Comparison of ENCODE assay signal across 25 cellular contexts in the genomic region with DNA sequence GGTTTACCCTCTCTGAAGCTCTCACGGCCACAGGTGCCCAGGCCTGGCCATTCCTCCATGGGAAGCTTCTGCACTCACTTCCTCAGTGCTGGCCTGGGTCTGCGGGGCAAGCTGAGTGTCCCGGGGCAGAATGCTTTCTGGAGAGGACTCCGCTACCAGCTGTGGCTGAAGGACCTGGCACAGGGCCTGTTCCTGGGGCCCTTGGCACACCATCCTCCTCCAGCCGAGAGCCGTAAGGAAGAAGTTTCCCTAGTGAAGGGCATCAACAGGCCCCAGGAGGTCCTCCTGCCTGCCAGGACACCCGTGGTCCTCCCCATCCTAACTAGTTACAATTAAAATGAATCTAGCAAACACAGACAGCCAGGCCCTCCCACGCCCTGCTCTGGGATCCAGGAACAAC. TPM values are rescaled to one million over a fixed set of nuclear protein-coding genes. Genes with fewer than 3 reads are reported as not detected.
A peak's percentile ranks its signal among the peaks of the same experiment; 100 is the strongest.
DNase-seq lines count a peak whose midpoint lies in the region; ATAC-seq and TF ChIP-seq lines count a peak whose summit lies in the region.
"Had no signal": no experiment of that assay in that cellular context is flagged by ENCODE, and none has a peak within 500 bp of the region (broad histone marks: within the 10 kb centered on the region; RNA-seq: fewer than 3 reads in every experiment).

No MANE protein-coding gene starts in this region.

- H3K27me3 ChIP-seq in ascending aorta (no peaks in the 10 kb centered on the region), lower lobe of right lung (ENCODE audit: low read depth) (no peaks in the 10 kb centered on the region), vagina (no peaks in the 10 kb centered on the region)
- H3K27me3 ChIP-seq: neural progenitor cell, uterus had no signal

- intact Hi-C loops in Right ventricle myocardium superior (cut with DNase I) (no loop called here), Right ventricle myocardium inferior (cut with DNase I) (loop anchor here (5.0 kb wide), 1 partner anchor 344 kb away; no protein-coding TSS in a partner anchor), ascending aorta (cut with DNase I) (loop anchor here (5.0 kb wide), 1 partner anchor 131 kb away; no protein-coding TSS in a partner anchor), lower lobe of right lung (cut with DNase I) (loop anchor here (5.0 kb wide), 1 partner anchor 44 kb away; no protein-coding TSS in a partner anchor), vagina (cut with DNase I) (no loop called here)

- H3K4me1 ChIP-seq in ascending aorta: peaks cover 11 to 50% of the 10 kb centered on the region in 2 donors
- peaks cover 7% of the 10 kb centered on the region for H3K4me1 ChIP-seq in lower lobe of right lung
- H3K4me1 ChIP-seq in vagina: peaks cover 23% of the 10 kb centered on the region
- H3K4me1 ChIP-seq: uterus had no signal

- H3K4me3 ChIP-seq in ascending aorta (no peak overlapping the region), lower lobe of right lung (no peak overlapping the region), vagina (no peak overlapping the region)
- H3K4me3 ChIP-seq: GM12878, neural progenitor cell, spleen, uterus had no signal

- H3K9me3 ChIP-seq in ascending aorta (no peaks in the 10 kb centered on the region), lower lobe of right lung (no peaks in the 10 kb centered on the region), vagina (no peaks in the 10 kb centered on the region)
- H3K9me3 ChIP-seq: uterus had no signal

- no peak for TF ChIP-seq CTCF in ascending aorta (IDR thresholded peaks at IDR 0.05)
- no peak for TF ChIP-seq CTCF in lower lobe of right lung (IDR thresholded peaks at IDR 0.05)
- TF ChIP-seq CTCF in vagina (IDR thresholded peaks at IDR 0.05): no peak

- ATAC-seq in Right ventricle myocardium superior (ENCODE audit: poor library complexity) (peak; percentile 5), Right ventricle myocardium inferior (no peak), lower lobe of right lung (peak in 1 of 2 donors; percentile 11), HG03378 (IDR thresholded peaks at IDR 0.05; ENCODE audit: unreplicated experiment) (no peak)
- ATAC-seq: activated CD8-positive, alpha-beta T cell treated with anti-CD3 and anti-CD28 coated beads, Interleukin-2, amount 10 ng/mL, durations not matched to agents 7 days and 5 days; effector memory CD8-positive, alpha-beta T cell; GM12878 had no signal

- DNase-seq in Right ventricle myocardium superior (no peak), Right ventricle myocardium inferior (ENCODE audit: missing footprints) (no peak), ascending aorta (ENCODE audit: low spot score in 2 of 2) (no peak), lower lobe of right lung (peak; percentile 59), vagina (ENCODE audit: extremely low spot score in 2 of 2) (no peak), activated T-cell treated with anti-CD3 and anti-CD28 coated beads for 4 hours (no peak), foreskin melanocyte (no peak)
- DNase-seq: activated CD4-positive, CD25-positive, alpha-beta regulatory T cell treated with anti-CD3 and anti-CD28 coated beads, Interleukin-2, amount 50 U/mL, for 72 hours; activated CD8-positive, alpha-beta T cell treated with anti-CD3 and anti-CD28 coated beads, Interleukin-2, amount 10 ng/mL, durations not matched to agents 7 days and 5 days; activated naive CD4-positive, alpha-beta T cell treated with anti-CD3 and anti-CD28 coated beads, Interleukin-2, amount 50 U/mL, for 16 hours; activated T-cell treated with anti-CD3 and anti-CD28 coated beads, Interleukin-2, amount 50 U/mL, for 48 hours; C1 segment of cervical spinal cord; cerebellar nuclear complex; DMS153; effector memory CD8-positive, alpha-beta T cell; MV-4-11; NCI-H1930; NCI-H510A treated with DMSO at 0.1 percent for 48 hours; spleen; stimulated activated CD4-positive, alpha-beta T cell treated with anti-CD3 and anti-CD28 coated beads, Interleukin-4, amount 100 ng/mL, for 24 hours; uterus had no signal

- peaks cover 0 to 3% of the 10 kb centered on the region in 2 donors for H3K36me3 ChIP-seq in ascending aorta
- peaks cover 4% of the 10 kb centered on the region for H3K36me3 ChIP-seq in lower lobe of right lung
- H3K36me3 ChIP-seq in vagina: no peaks in the 10 kb centered on the region
- H3K36me3 ChIP-seq: neural progenitor cell, spleen, uterus had no signal

- no peak for TF ChIP-seq POLR2A in vagina (IDR thresholded peaks at IDR 0.05)

- H3K27ac ChIP-seq in ascending aorta (peak overlapping the region; percentile 80 to 93), lower lobe of right lung (no peak overlapping the region), vagina (peak overlapping the region; percentile 22)
- H3K27ac ChIP-seq: neural progenitor cell, spleen, uterus had no signal

RNA-seq across cellular contexts. Expression of a gene that starts 14.0 kb away (rescaled TPM):
- total RNA-seq in Right ventricle myocardium superior (0.19 TPM), Right ventricle myocardium inferior (0.32 TPM), ascending aorta (62.6 TPM), lower lobe of right lung (0.89 TPM), vagina (1.5 TPM)
- total RNA-seq: activated CD8-positive, alpha-beta T cell treated with anti-CD3 and anti-CD28 coated beads, Interleukin-2, amount 10 ng/mL, durations not matched to agents 7 days and 5 days; GM12878; pulmonary artery endothelial cell had no signal

RNA-seq across cellular contexts. Expression of a gene that starts 16.5 kb away (rescaled TPM):
- total RNA-seq in Right ventricle myocardium superior: 15.8 TPM
- total RNA-seq in Right ventricle myocardium inferior: 13.6 TPM
- total RNA-seq in ascending aorta: 377 TPM
- 42.3 TPM for total RNA-seq in lower lobe of right lung
- total RNA-seq in vagina: 134 TPM
- total RNA-seq: activated CD8-positive, alpha-beta T cell treated with anti-CD3 and anti-CD28 coated beads, Interleukin-2, amount 10 ng/mL, durations not matched to agents 7 days and 5 days; pulmonary artery endothelial cell had no signal

Comparison
In these comparisons a context has a peak if more than half of its experiments do, and no peak if none do; other contexts are left out.
1. intact Hi-C loops: an anchor here in Right ventricle myocardium inferior (5.0 kb wide), ascending aorta (5.0 kb wide) and lower lobe of right lung (5.0 kb wide); none called in Right ventricle myocardium superior and vagina.
2. RNA of a gene that starts 14.0 kb away (total RNA-seq): 62.6 TPM in ascending aorta (single experiment); 1.5 TPM in vagina (single experiment), 0.89 TPM in lower lobe of right lung (single experiment), 0.32 TPM in Right ventricle myocardium inferior (single experiment) and 0.19 TPM in Right ventricle myocardium superior (single experiment); every median in the first group is over 10 times any median in the second.